In the genomic region with DNA sequence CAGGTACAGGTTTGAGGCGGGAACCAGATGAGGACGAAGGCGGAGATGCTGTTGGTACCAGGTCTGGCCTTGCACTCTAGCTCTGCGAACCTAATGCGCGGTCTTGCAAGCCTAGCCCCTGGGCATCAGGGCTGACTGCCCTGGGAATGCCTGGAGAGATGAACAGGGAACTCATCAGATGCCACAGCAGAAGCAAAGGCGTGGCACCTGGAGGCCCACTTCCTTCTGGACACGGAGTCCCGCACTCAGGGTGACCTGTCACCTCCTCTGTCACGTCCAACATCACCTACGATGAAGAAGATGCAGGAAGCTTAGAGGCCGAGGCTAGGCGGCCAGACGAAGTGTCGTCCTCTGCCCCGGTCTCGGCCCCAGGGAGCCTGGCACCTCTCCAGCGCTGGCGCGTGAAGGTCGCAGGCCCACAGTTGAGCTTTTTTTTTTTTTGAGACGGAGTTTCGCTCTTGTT, we compare ENCODE assay signal across 7 cellular contexts.
DNase-seq lines count a peak whose midpoint lies in the region; ATAC-seq and TF ChIP-seq lines count a peak whose summit lies in the region.

No MANE protein-coding gene starts in this region.

- ATAC-seq in GM21447 (IDR thresholded peaks at IDR 0.05; ENCODE audit: unreplicated experiment) (peak; percentile 7), GM19328 (IDR thresholded peaks at IDR 0.05; ENCODE audit: unreplicated experiment) (no peak)

- peaks cover 12% of the 10 kb centered on the region for H3K4me1 Mint-ChIP-seq in nephron

- DNase-seq in NT2/D1 (ENCODE audit: low read depth, low spot score) = no peak
- no peak for DNase-seq in DMS79 treated with DMSO at 0.1 percent for 48 hours (lab: John Stamatoyannopoulos, UW)
- DNase-seq in activated CD4-positive, CD25-positive, alpha-beta regulatory T cell (lab: John Stamatoyannopoulos, UW) = no peak

- H3K4me3 Mint-ChIP-seq in nephron = peak overlapping the region; percentile 24 to 50 (median 30)

- H3K4me1 ChIP-seq in NT2/D1 (ENCODE audit: insufficient read depth, insufficient read length) (peaks cover 9% of the 10 kb centered on the region), endocrine pancreas (ENCODE audit: control insufficient read depth, insufficient read depth, low read length) (peaks cover 5% of the 10 kb centered on the region)

- H3K9ac ChIP-seq in NT2/D1 (ENCODE audit: insufficient read length, low read depth) (peak overlapping the region; percentile 81), endocrine pancreas (ENCODE audit: control insufficient read depth, insufficient read depth, low read length) (peak overlapping the region; percentile 38)

- H3K27me3 ChIP-seq in NT2/D1 (ENCODE audit: insufficient read depth, insufficient read length) (no peaks in the 10 kb centered on the region), endocrine pancreas (ENCODE audit: control insufficient read depth, insufficient read depth, low read length) (no peaks in the 10 kb centered on the region)

- H3K4me3 ChIP-seq in NT2/D1 (ENCODE audit: insufficient read length, low read depth) (peak overlapping the region; percentile 40), endocrine pancreas (ENCODE audit: control insufficient read depth, insufficient read depth, low read length) (peak overlapping the region; percentile 54)

- no peak for TF ChIP-seq CTCF in nephron (IDR thresholded peaks at IDR 0.05; ENCODE audit: unreplicated experiment in 3 of 3)

- H3K27ac Mint-ChIP-seq in nephron = peak overlapping the region in 1 of 3 experiments; percentile 28

- H3K9me3 Mint-ChIP-seq in nephron = no peaks in the 10 kb centered on the region

- H3K9me3 ChIP-seq in NT2/D1 (ENCODE audit: insufficient read depth, low read length) (no peaks in the 10 kb centered on the region), endocrine pancreas (ENCODE audit: control insufficient read depth, low read length) (no peaks in the 10 kb centered on the region)

- H3K27me3 Mint-ChIP-seq in nephron (ENCODE audit: low read depth) = peaks cover 3% of the 10 kb centered on the region

- peaks cover 11% of the 10 kb centered on the region for H3K36me3 Mint-ChIP-seq in nephron (ENCODE audit: low read depth)

- H3K36me3 ChIP-seq in NT2/D1 (ENCODE audit: insufficient read depth, insufficient read length, low read length) (peaks cover 7% of the 10 kb centered on the region), endocrine pancreas (ENCODE audit: control insufficient read depth, insufficient read depth, low read length) (no peaks in the 10 kb centered on the region)
